In genomic region chr1:221739677-221740025, GRCh38 we compare ENCODE assay signal across 17 cellular contexts. TPM values are rescaled to one million over a fixed set of nuclear protein-coding genes. Genes with fewer than 3 reads are reported as not detected.
DNase-seq lines count a peak whose midpoint lies in the region; ATAC-seq and TF ChIP-seq lines count a peak whose summit lies in the region.
"Had no signal": no experiment of that assay in that cellular context is flagged by ENCODE, and none has a peak within 500 bp of the region (broad histone marks: within the 10 kb centered on the region; RNA-seq: fewer than 3 reads in every experiment).

No MANE protein-coding gene starts in this region.

- 98% methylated on average over 6 of the region's 6 CpGs for WGBS in right cardiac atrium
- 72 to 89% methylated on average over 2 to 6 of the region's 6 CpGs for WGBS in transverse colon (ENCODE audit: low coverage in 1 of 2), 2 donors

- no peak for TF ChIP-seq POLR2A in transverse colon (IDR thresholded peaks at IDR 0.05)

- peaks cover 34% of the 10 kb centered on the region for H3K4me1 ChIP-seq in cardiac muscle cell (ENCODE audit: low read depth)
- peaks cover 1% of the 10 kb centered on the region for H3K4me1 ChIP-seq in right cardiac atrium (ENCODE audit: control insufficient read depth, insufficient read depth, low read length)
- peaks cover 40% of the 10 kb centered on the region for H3K4me1 ChIP-seq in stomach smooth muscle (ENCODE audit: control insufficient read depth, insufficient read depth, low read length)
- H3K4me1 ChIP-seq in transverse colon, result peaks cover 9 to 48% (median 19%) of the 10 kb centered on the region in 4 donors

- ATAC-seq in right cardiac atrium (no peak), HG03025 (IDR thresholded peaks at IDR 0.05; ENCODE audit: low FRiP score, unreplicated experiment) (no peak)
- ATAC-seq: stimulated activated naive CD8-positive, alpha-beta T cell treated with anti-CD3 and anti-CD28 coated beads, Interleukin-15, amount 100 ng/mL, for 72 hours had no signal

- H3K27ac Mint-ChIP-seq in activated naive CD8-positive, alpha-beta T cell treated with anti-CD3 and anti-CD28 coated beads for 36 hours, result no peak overlapping the region
- H3K27ac Mint-ChIP-seq: B cell had no signal

- H3K27me3 Mint-ChIP-seq in activated naive CD8-positive, alpha-beta T cell treated with anti-CD3 and anti-CD28 coated beads for 36 hours, result no peaks in the 10 kb centered on the region
- H3K27me3 Mint-ChIP-seq: B cell; stimulated activated naive CD8-positive, alpha-beta T cell treated with anti-CD3 and anti-CD28 coated beads, Interleukin-15, amount 100 ng/mL, for 72 hours had no signal

- peak overlapping the region; percentile 51 for H3K4me3 Mint-ChIP-seq in activated naive CD8-positive, alpha-beta T cell treated with anti-CD3 and anti-CD28 coated beads for 36 hours
- H3K4me3 Mint-ChIP-seq: B cell had no signal

- peaks cover 12% of the 10 kb centered on the region for H3K36me3 Mint-ChIP-seq in activated naive CD8-positive, alpha-beta T cell treated with anti-CD3 and anti-CD28 coated beads for 36 hours

- H3K9me3 ChIP-seq in cardiac muscle cell (ENCODE audit: low read depth) (no peaks in the 10 kb centered on the region), right cardiac atrium (ENCODE audit: control insufficient read depth, low read length) (no peaks in the 10 kb centered on the region), stomach smooth muscle (ENCODE audit: control insufficient read depth in 2 of 2, low read length in 2 of 2) (no peaks in the 10 kb centered on the region), transverse colon (no peaks in the 10 kb centered on the region)

- peak overlapping the region in 1 of 2 donors; percentile 93 for H3K9ac ChIP-seq in stomach smooth muscle (ENCODE audit: low read length in 2 of 2)

- no peak for DNase-seq in cardiac muscle cell (ENCODE audit: low read depth in 1 of 2, low spot score in 1 of 2)
- DNase-seq in right cardiac atrium, result no peak
- DNase-seq in activated naive CD8-positive, alpha-beta T cell treated with anti-CD3 and anti-CD28 coated beads for 36 hours, result no peak
- DNase-seq in transverse colon, result no peak
- DNase-seq in SHP77 (lab: John Stamatoyannopoulos, UW), result no peak
- DNase-seq: activated T-cell treated with anti-CD3 and anti-CD28 coated beads, Interleukin-2, amount 50 U/mL, for 48 hours; EL; H7; mesenchymal stem cell; NK-92 treated with Interleukin-12 subunit alpha and Interleukin-12 subunit beta, amount 100 ng/mL, for 24 hours; stimulated activated CD4-positive, alpha-beta T cell treated with anti-CD3 and anti-CD28 coated beads, Interleukin-4, amount 100 ng/mL, for 4 hours; stimulated activated naive CD8-positive, alpha-beta T cell treated with anti-CD3 and anti-CD28 coated beads, Interleukin-15, amount 100 ng/mL, for 72 hours had no signal

- H3K27me3 ChIP-seq in cardiac muscle cell, result no peaks in the 10 kb centered on the region
- H3K27me3 ChIP-seq in right cardiac atrium (ENCODE audit: control insufficient read depth, insufficient read depth), result no peaks in the 10 kb centered on the region
- H3K27me3 ChIP-seq in layer of hippocampus (ENCODE audit: control insufficient read depth, insufficient read depth, low read length), result no peaks in the 10 kb centered on the region
- no peaks in the 10 kb centered on the region for H3K27me3 ChIP-seq in stomach smooth muscle (ENCODE audit: control insufficient read depth in 1 of 2, insufficient read depth in 2 of 2, low read length in 2 of 2)
- H3K27me3 ChIP-seq in transverse colon, result no peaks in the 10 kb centered on the region

- in situ Hi-C loops in transverse colon (cut with MboI; ENCODE audit: low pct_ligation_motif_present in 1 of 4, low pct_unique_long_range_greater_than_20kb in 1 of 4, low sequenced_read_pairs in 3 of 4), result loop anchor here in 2 of 4 donors (25.0 kb wide), 3 partner anchors 852 to 927 kb away; partner anchors contain the start of gene HLX (in 1 of the 2)

- H3K4me1 Mint-ChIP-seq in activated naive CD8-positive, alpha-beta T cell treated with anti-CD3 and anti-CD28 coated beads for 36 hours, result peaks cover 48% of the 10 kb centered on the region

- H3K36me3 ChIP-seq in cardiac muscle cell (no peaks in the 10 kb centered on the region), stomach smooth muscle (ENCODE audit: control insufficient read depth in 2 of 2, insufficient read depth in 2 of 2, low read length in 2 of 2) (peaks cover 9 to 14% of the 10 kb centered on the region in 2 donors), transverse colon (no peaks in the 10 kb centered on the region)

- no peak for TF ChIP-seq EP300 in transverse colon (IDR thresholded peaks at IDR 0.05; ENCODE audit: low read depth)

- H3K4me3 ChIP-seq in cardiac muscle cell, result peak overlapping the region; percentile 72
- H3K4me3 ChIP-seq in right cardiac atrium (ENCODE audit: low read length), result no peak overlapping the region
- peak overlapping the region; percentile 91 to 99 for H3K4me3 ChIP-seq in stomach smooth muscle (ENCODE audit: low read length in 2 of 2)
- H3K4me3 ChIP-seq in transverse colon, result peak overlapping the region in 1 of 4 donors; percentile 67

- H3K27ac ChIP-seq in cardiac muscle cell (no peak overlapping the region), right cardiac atrium (ENCODE audit: low read length) (no peak overlapping the region), layer of hippocampus (ENCODE audit: low read depth, low read length) (peak overlapping the region; percentile 31), stomach smooth muscle (ENCODE audit: low read length) (no peak overlapping the region), transverse colon (no peak overlapping the region)
- H3K27ac ChIP-seq: VCaP had no signal

- intact Hi-C loops in right cardiac atrium (cut with DNase I) (loop anchor here in 2 of 4 donors (10.0 kb wide), 3 partner anchors 185 to 715 kb away; no protein-coding TSS in a partner anchor), transverse colon (cut with DNase I; ENCODE audit: low total_unique reads) (loop anchor here (10.0 kb wide), 2 partner anchors 195 to 285 kb away; no protein-coding TSS in a partner anchor)

- H3K9me3 Mint-ChIP-seq in activated naive CD8-positive, alpha-beta T cell treated with anti-CD3 and anti-CD28 coated beads for 36 hours, result peaks cover 9% of the 10 kb centered on the region

- TF ChIP-seq CTCF in cardiac muscle cell (IDR thresholded peaks at IDR 0.05; ENCODE audit: low read depth, low read length) (no peak), transverse colon (IDR thresholded peaks at IDR 0.05) (no peak)

RNA-seq across cellular contexts. Expression of gene DUSP10, which starts 2.2 kb away (rescaled TPM):
- total RNA-seq in cardiac muscle cell (13.8 and 28.8 TPM in 2 replicates), right cardiac atrium (1 to 10 TPM; 4.6 to 5.1 (median 4.9) TPM), transverse colon (1 to 10 TPM; 1.6 to 7.2 (median 4.9) TPM)
- polyA plus RNA-seq in cardiac muscle cell (14.2 and 25.4 TPM in 2 replicates), right cardiac atrium (4.7 TPM)
- total RNA-seq in activated naive CD8-positive, alpha-beta T cell treated with anti-CD3 and anti-CD28 coated beads for 36 hours, result 10 to 100 TPM; 32.7 to 33.0 TPM
